In genomic region chr10:64041185-64041988, GRCh38 we compare ENCODE assay signal across 8 cellular contexts.
DNase-seq lines count a peak whose midpoint lies in the region; ATAC-seq and TF ChIP-seq lines count a peak whose summit lies in the region.

No MANE protein-coding gene starts in this region.

- TF ChIP-seq RAD21 in Ishikawa (IDR thresholded peaks at IDR 0.05; ENCODE audit: low read depth), result peak; percentile 100

- POLR2A ChIA-PET in RWPE1 (lab: Yijun Ruan, JAX; ENCODE audit: low non-redundant PET), result no interaction called here

- TF ChIP-seq CTCF in RWPE1 (conservative IDR thresholded peaks at IDR 0.05; ENCODE audit: low read depth), result peak; percentile 96
- peak; percentile 100 for TF ChIP-seq CTCF in fibroblast of villous mesenchyme (IDR thresholded peaks at IDR 0.05; ENCODE audit: insufficient read depth, low read depth, low read length)

- H3K4me3 ChIP-seq in fibroblast of villous mesenchyme (ENCODE audit: low read depth, low read length), result peak overlapping the region; percentile 12

- DNase-seq in DMS53 treated with DMSO at 0.1 percent for 48 hours (lab: John Stamatoyannopoulos, UW; ENCODE audit: unreplicated experiment) (peak; percentile 74), RWPE1 (ENCODE audit: low spot score) (peak; percentile 45), fibroblast of villous mesenchyme (ENCODE audit: low read depth) (peak; percentile 70), non-pigmented ciliary epithelial cell (ENCODE audit: low read depth) (peak; percentile 41), substantia nigra (lab: John Stamatoyannopoulos, UW) (peak in 42 of 49 donors; percentile 3 to 81 (median 43))
- DNase-seq in activated T-helper 9 cell treated with anti-CD3 and anti-CD28 coated beads, Interleukin-2, amount 50 U/mL, for 16 hours (ENCODE audit: low read depth), result peak; percentile 67

- no peak overlapping the region for H3K27ac ChIP-seq in RWPE1
- H3K27ac ChIP-seq in substantia nigra (ENCODE audit: low read depth, low read length, poor library complexity, severe bottlenecking), result no peak overlapping the region

- CTCF ChIA-PET in RWPE1 (lab: Yijun Ruan, JAX), result interaction anchor here (0.5 to 1.5 kb wide), 15 partner anchors 8 to 1627 kb away, joined by 3 to 7 read pairs (median 3); no protein-coding TSS in a partner anchor

- ATAC-seq in GM21619 (IDR thresholded peaks at IDR 0.05; ENCODE audit: unreplicated experiment), result peak; percentile 93

- no peak for TF ChIP-seq EP300 in Ishikawa (IDR thresholded peaks at IDR 0.05; ENCODE audit: borderline replicate concordance)

TF ChIP-seq in Ishikawa, 13 proteins besides CTCF, POLR2A, EP300 and RAD21:
- TF ChIP-seq ZBTB7A (IDR thresholded peaks at IDR 0.05; ENCODE audit: low read depth) (no peak), TEAD4 (IDR thresholded peaks at IDR 0.05) (peak; percentile 80), CREB1 (IDR thresholded peaks at IDR 0.05; ENCODE audit: low read depth) (no peak), TAF1 (IDR thresholded peaks at IDR 0.05; ENCODE audit: low read depth) (no peak), MAX (IDR thresholded peaks at IDR 0.05) (no peak), FOXM1 (IDR thresholded peaks at IDR 0.05; ENCODE audit: borderline replicate concordance, low read depth) (no peak)
